Comparison of ENCODE assay signal across 1 cellular context in genomic region chr20:33007376-33008335, GRCh38.
TF ChIP-seq lines count a peak whose summit lies in the region.

A gene with protein sequence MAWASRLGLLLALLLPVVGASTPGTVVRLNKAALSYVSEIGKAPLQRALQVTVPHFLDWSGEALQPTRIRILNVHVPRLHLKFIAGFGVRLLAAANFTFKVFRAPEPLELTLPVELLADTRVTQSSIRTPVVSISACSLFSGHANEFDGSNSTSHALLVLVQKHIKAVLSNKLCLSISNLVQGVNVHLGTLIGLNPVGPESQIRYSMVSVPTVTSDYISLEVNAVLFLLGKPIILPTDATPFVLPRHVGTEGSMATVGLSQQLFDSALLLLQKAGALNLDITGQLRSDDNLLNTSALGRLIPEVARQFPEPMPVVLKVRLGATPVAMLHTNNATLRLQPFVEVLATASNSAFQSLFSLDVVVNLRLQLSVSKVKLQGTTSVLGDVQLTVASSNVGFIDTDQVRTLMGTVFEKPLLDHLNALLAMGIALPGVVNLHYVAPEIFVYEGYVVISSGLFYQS (plus strand): TSS chr20:33007704. CDS start chr20:33008575, 871 bp downstream.

TF ChIP-seq in HepG2, 621 proteins besides CTCF, POLR2A, EP300 and RAD21 (continued from another document and continues in another):
- TF ChIP-seq, protein P1, sequence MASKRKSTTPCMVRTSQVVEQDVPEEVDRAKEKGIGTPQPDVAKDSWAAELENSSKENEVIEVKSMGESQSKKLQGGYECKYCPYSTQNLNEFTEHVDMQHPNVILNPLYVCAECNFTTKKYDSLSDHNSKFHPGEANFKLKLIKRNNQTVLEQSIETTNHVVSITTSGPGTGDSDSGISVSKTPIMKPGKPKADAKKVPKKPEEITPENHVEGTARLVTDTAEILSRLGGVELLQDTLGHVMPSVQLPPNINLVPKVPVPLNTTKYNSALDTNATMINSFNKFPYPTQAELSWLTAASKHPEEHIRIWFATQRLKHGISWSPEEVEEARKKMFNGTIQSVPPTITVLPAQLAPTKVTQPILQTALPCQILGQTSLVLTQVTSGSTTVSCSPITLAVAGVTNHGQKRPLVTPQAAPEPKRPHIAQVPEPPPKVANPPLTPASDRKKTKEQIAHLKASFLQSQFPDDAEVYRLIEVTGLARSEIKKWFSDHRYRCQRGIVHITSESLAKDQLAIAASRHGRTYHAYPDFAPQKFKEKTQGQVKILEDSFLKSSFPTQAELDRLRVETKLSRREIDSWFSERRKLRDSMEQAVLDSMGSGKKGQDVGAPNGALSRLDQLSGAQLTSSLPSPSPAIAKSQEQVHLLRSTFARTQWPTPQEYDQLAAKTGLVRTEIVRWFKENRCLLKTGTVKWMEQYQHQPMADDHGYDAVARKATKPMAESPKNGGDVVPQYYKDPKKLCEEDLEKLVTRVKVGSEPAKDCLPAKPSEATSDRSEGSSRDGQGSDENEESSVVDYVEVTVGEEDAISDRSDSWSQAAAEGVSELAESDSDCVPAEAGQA (IDR thresholded peaks at IDR 0.05; ENCODE audit: low read depth) = peak; percentile 15; the same call in 1 of the 2 replicates
- TF ChIP-seq, protein P1 (CRISPR knock-in tag; IDR thresholded peaks at IDR 0.05; ENCODE audit: borderline replicate concordance) = no peak
- TF ChIP-seq NFIC (IDR thresholded peaks at IDR 0.05; ENCODE audit: low read length) = peak; percentile 68; the same call in 1 of the 2 replicates
- peak; percentile 17; the same call in 1 of the 2 replicates for TF ChIP-seq IRX3 (CRISPR knock-in tag; IDR thresholded peaks at IDR 0.05; ENCODE audit: borderline replicate concordance, low read depth)
- TF ChIP-seq ZNF704 (CRISPR knock-in tag; IDR thresholded peaks at IDR 0.05; ENCODE audit: borderline replicate concordance) = peak; percentile 28; the same call in 1 of the 2 replicates
- TF ChIP-seq CEBPG (CRISPR knock-in tag; IDR thresholded peaks at IDR 0.05) = peak; percentile 67
- TF ChIP-seq MEIS1 (CRISPR knock-in tag; IDR thresholded peaks at IDR 0.05; ENCODE audit: borderline replicate concordance) = peak; percentile 91
- TF ChIP-seq PHF8 (CRISPR knock-in tag; IDR thresholded peaks at IDR 0.05) = peak; percentile 64; the same call in 1 of the 2 replicates
- peak; percentile 59; the same call in 1 of the 2 replicates for TF ChIP-seq ZNF281 (CRISPR knock-in tag; IDR thresholded peaks at IDR 0.05; ENCODE audit: borderline replicate concordance)
- no peak for TF ChIP-seq MTF1 (CRISPR knock-in tag; IDR thresholded peaks at IDR 0.05)
- TF ChIP-seq MEF2D (CRISPR knock-in tag; IDR thresholded peaks at IDR 0.05) = peak; percentile 50; the same call in 1 of the 2 replicates
- TF ChIP-seq NFRKB (IDR thresholded peaks at IDR 0.05) = no peak
- peak; percentile 84; the same call in 1 of the 2 replicates for TF ChIP-seq ZNF564 (CRISPR knock-in tag; IDR thresholded peaks at IDR 0.05)
- TF ChIP-seq HCFC1 (IDR thresholded peaks at IDR 0.05; ENCODE audit: low read depth, low read length) = peak; percentile 43; the same call in 1 of the 2 replicates
- TF ChIP-seq NONO (IDR thresholded peaks at IDR 0.05) = no peak
- peak; percentile 91; the same call in 1 of the 2 replicates for TF ChIP-seq NONO (CRISPR knock-in tag; conservative IDR thresholded peaks at IDR 0.05)
- TF ChIP-seq, protein P2, sequence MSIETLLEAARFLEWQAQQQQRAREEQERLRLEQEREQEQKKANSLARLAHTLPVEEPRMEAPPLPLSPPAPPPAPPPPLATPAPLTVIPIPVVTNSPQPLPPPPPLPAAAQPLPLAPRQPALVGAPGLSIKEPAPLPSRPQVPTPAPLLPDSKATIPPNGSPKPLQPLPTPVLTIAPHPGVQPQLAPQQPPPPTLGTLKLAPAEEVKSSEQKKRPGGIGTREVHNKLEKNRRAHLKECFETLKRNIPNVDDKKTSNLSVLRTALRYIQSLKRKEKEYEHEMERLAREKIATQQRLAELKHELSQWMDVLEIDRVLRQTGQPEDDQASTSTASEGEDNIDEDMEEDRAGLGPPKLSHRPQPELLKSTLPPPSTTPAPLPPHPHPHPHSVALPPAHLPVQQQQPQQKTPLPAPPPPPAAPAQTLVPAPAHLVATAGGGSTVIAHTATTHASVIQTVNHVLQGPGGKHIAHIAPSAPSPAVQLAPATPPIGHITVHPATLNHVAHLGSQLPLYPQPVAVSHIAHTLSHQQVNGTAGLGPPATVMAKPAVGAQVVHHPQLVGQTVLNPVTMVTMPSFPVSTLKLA (IDR thresholded peaks at IDR 0.05) = peak; percentile 67
- TF ChIP-seq, protein P3, sequence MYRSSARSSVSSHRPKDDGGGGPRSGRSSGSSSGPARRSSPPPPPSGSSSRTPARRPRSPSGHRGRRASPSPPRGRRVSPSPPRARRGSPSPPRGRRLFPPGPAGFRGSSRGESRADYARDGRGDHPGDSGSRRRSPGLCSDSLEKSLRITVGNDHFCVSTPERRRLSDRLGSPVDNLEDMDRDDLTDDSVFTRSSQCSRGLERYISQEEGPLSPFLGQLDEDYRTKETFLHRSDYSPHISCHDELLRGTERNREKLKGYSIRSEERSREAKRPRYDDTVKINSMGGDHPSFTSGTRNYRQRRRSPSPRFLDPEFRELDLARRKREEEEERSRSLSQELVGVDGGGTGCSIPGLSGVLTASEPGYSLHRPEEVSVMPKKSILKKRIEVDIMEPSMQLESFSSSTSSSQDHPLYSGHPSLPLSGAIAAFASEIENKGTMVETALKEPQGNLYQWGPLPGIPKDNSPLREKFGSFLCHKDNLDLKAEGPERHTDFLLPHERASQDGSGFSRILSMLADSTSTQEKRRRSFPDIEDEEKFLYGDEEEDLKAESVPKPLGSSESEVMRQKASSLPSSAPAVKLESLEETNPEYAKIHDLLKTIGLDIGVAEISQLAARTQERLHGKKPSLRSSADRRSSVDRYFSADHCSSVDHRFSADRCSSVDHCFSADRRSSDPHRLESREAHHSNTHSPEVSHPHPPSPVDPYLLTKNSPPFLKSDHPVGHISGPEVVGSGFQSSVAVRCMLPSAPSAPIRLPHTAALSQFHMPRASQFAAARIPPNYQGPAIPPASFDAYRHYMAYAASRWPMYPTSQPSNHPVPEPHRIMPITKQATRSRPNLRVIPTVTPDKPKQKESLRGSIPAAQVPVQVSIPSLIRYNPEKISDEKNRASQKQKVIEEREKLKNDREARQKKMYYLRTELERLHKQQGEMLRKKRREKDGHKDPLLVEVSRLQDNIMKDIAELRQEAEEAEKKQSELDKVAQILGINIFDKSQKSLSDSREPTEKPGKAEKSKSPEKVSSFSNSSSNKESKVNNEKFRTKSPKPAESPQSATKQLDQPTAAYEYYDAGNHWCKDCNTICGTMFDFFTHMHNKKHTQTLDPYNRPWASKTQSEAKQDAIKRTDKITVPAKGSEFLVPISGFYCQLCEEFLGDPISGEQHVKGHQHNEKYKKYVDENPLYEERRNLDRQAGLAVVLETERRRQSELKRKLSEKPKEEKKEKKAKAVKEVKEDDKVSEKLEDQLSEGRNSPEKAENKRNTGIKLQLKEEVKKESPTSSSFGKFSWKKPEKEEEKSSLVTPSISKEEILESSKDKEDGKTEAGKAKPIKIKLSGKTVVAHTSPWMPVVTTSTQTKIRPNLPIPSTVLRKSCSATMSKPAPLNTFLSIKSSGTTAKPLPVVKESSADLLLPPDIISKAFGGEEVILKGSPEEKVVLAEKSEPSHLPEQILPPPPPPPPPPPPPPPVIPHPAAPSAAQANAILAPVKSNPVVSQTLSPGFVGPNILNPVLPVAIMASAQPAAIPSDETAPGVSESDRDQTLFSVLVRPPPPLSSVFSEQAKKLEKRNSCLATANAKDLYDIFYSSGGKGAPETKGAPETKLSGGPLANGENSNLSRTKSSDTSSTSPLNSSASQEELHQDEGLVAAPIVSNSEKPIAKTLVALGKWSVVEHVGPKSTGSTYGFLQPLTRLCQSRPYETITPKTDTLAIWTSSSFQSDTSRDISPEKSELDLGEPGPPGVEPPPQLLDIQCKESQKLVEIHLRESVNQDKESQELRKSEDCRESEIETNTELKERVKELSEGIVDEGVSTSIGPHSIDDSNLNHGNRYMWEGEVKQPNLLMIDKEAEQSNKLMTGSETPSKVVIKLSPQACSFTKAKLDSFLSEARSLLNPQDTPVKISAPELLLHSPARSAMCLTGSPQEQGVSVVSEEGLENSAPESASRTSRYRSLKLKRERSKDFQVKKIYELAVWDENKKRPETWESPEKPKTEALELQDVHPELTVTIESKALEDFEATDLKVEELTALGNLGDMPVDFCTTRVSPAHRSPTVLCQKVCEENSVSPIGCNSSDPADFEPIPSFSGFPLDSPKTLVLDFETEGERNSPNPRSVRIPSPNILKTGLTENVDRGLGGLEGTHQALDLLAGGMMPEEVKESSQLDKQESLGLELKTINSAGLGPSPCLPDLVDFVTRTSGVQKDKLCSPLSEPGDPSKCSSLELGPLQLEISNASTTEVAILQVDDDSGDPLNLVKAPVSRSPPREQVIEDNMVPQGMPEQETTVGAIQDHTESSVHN (CRISPR knock-in tag; IDR thresholded peaks at IDR 0.05) = peak; percentile 93
- no peak for TF ChIP-seq CBX2 (IDR thresholded peaks at IDR 0.05; ENCODE audit: low read depth, low read length)
- no peak for TF ChIP-seq CBX2 (CRISPR knock-in tag; IDR thresholded peaks at IDR 0.05; ENCODE audit: low read depth)
- TF ChIP-seq, protein P4, sequence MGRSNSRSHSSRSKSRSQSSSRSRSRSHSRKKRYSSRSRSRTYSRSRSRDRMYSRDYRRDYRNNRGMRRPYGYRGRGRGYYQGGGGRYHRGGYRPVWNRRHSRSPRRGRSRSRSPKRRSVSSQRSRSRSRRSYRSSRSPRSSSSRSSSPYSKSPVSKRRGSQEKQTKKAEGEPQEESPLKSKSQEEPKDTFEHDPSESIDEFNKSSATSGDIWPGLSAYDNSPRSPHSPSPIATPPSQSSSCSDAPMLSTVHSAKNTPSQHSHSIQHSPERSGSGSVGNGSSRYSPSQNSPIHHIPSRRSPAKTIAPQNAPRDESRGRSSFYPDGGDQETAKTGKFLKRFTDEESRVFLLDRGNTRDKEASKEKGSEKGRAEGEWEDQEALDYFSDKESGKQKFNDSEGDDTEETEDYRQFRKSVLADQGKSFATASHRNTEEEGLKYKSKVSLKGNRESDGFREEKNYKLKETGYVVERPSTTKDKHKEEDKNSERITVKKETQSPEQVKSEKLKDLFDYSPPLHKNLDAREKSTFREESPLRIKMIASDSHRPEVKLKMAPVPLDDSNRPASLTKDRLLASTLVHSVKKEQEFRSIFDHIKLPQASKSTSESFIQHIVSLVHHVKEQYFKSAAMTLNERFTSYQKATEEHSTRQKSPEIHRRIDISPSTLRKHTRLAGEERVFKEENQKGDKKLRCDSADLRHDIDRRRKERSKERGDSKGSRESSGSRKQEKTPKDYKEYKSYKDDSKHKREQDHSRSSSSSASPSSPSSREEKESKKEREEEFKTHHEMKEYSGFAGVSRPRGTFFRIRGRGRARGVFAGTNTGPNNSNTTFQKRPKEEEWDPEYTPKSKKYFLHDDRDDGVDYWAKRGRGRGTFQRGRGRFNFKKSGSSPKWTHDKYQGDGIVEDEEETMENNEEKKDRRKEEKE (IDR thresholded peaks at IDR 0.05) = no peak
- 0 out of 2 replicates have a peak, but pooled peaks have one; percentile 6 for TF ChIP-seq ZNF607 (CRISPR knock-in tag; IDR thresholded peaks at IDR 0.05; ENCODE audit: borderline replicate concordance)
- no peak for TF ChIP-seq FLYWCH1 (CRISPR knock-in tag; IDR thresholded peaks at IDR 0.05)
- TF ChIP-seq CBX1 (IDR thresholded peaks at IDR 0.05; ENCODE audit: low read depth) = peak; percentile 96
- TF ChIP-seq ZNF101 (CRISPR knock-in tag; IDR thresholded peaks at IDR 0.05; ENCODE audit: borderline replicate concordance, low read depth) = peak; percentile 74; the same call in 1 of the 2 replicates
- no peak for TF ChIP-seq GTF2F1 (IDR thresholded peaks at IDR 0.05; ENCODE audit: low read length)
- peak; percentile 21; the same call in 1 of the 2 replicates for TF ChIP-seq TMF1 (CRISPR knock-in tag; IDR thresholded peaks at IDR 0.05; ENCODE audit: low read depth)
